Comparison of ENCODE assay signal across 15 cellular contexts in the genomic region with DNA sequence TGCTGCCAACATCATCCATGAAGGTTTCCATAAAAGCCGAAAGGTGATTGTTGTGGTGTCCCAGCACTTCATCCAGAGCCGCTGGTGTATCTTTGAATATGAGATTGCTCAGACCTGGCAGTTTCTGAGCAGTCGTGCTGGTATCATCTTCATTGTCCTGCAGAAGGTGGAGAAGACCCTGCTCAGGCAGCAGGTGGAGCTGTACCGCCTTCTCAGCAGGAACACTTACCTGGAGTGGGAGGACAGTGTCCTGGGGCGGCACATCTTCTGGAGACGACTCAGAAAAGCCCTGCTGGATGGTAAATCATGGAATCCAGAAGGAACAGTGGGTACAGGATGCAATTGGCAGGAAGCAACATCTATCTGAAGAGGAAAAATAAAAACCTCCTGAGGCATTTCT. TPM values are rescaled to one million over a fixed set of nuclear protein-coding genes. Genes with fewer than 3 reads are reported as not detected.
DNase-seq lines count a peak whose midpoint lies in the region; ATAC-seq and TF ChIP-seq lines count a peak whose summit lies in the region.
"Had no signal": no experiment of that assay in that cellular context is flagged by ENCODE, and none has a peak within 500 bp of the region (broad histone marks: within the 10 kb centered on the region; RNA-seq: fewer than 3 reads in every experiment).

No MANE protein-coding gene starts in this region.

- no peak for ATAC-seq in HG03432 (IDR thresholded peaks at IDR 0.05; ENCODE audit: unreplicated experiment)
- ATAC-seq in HG02938 (IDR thresholded peaks at IDR 0.05; ENCODE audit: unreplicated experiment): no peak

- peak; percentile 45 to 63 for TF ChIP-seq RAD21 in liver (IDR thresholded peaks at IDR 0.05)

- DNase-seq in activated CD4-positive, alpha-beta T cell treated with anti-CD3 and anti-CD28 coated beads, Interleukin-2, amount 50 U/mL, for 48 hours: peak; percentile 5 to 7
- no peak for DNase-seq in activated CD4-positive, alpha-beta T cell treated with anti-CD3 and anti-CD28 coated beads, Interleukin-2, amount 50 U/mL, for 1 hour
- DNase-seq in WERI-Rb-1 (peak; percentile 80), GDM1 (lab: John Stamatoyannopoulos, UW) (no peak)
- DNase-seq: cerebellar nuclear complex, DMS79, erythroblast, glutamatergic neuron, kidney glomerular epithelial cell, NCI-H2081 had no signal

- no peaks in the 10 kb centered on the region for H3K4me1 ChIP-seq in liver (ENCODE audit: control insufficient read depth in 4 of 4, insufficient read depth in 4 of 4, low read length in 3 of 4)

- H3K4me3 ChIP-seq in WERI-Rb-1 (ENCODE audit: low read depth, low read length): no peak overlapping the region
- H3K4me3 ChIP-seq in liver (ENCODE audit: low read depth in 1 of 3, low read length in 3 of 3): no peak overlapping the region
- H3K4me3 ChIP-seq: SK-N-MC had no signal

- H3K9me3 ChIP-seq in WERI-Rb-1 (ENCODE audit: severe bottlenecking) (no peaks in the 10 kb centered on the region), liver (ENCODE audit: control insufficient read depth in 4 of 4, low read length in 3 of 4) (no peaks in the 10 kb centered on the region)

- H3K27me3 ChIP-seq in WERI-Rb-1 (ENCODE audit: insufficient read depth, low read depth, severe bottlenecking) (no peaks in the 10 kb centered on the region), liver (ENCODE audit: control insufficient read depth in 4 of 4, insufficient read depth in 4 of 4, low read length in 3 of 4) (no peaks in the 10 kb centered on the region)

- H3K27ac ChIP-seq in WERI-Rb-1 (no peak overlapping the region), liver (ENCODE audit: low read depth in 1 of 2, low read length in 2 of 2) (no peak overlapping the region)
- H3K27ac ChIP-seq: SK-N-MC had no signal

- no peak overlapping the region for H3K9ac ChIP-seq in liver (ENCODE audit: low read depth in 1 of 2, low read length in 2 of 2)

- peak; percentile 37 for TF ChIP-seq CTCF in GM12874 (IDR thresholded peaks at IDR 0.05; ENCODE audit: insufficient read depth, low read depth, low read length)
- peak; percentile 75 for TF ChIP-seq CTCF in WERI-Rb-1 (IDR thresholded peaks at IDR 0.05; ENCODE audit: low read depth, low read length)
- peak; percentile 7 for TF ChIP-seq CTCF in liver (IDR thresholded peaks at IDR 0.05; ENCODE audit: low read depth, low read length, missing input control)

- no peaks in the 10 kb centered on the region for H3K36me3 ChIP-seq in WERI-Rb-1
- H3K36me3 ChIP-seq in liver (ENCODE audit: control insufficient read depth in 4 of 4, insufficient read depth in 3 of 4, low read depth in 1 of 4, low read length in 3 of 4): peaks cover 0 to 6% (median 1%) of the 10 kb centered on the region in 4 donors

- WGBS in liver: 76% methylated on average over 6 of the region's 6 CpGs

TF ChIP-seq in liver, 16 proteins besides CTCF, POLR2A, EP300 and RAD21:
- TF ChIP-seq HNF4A (conservative IDR thresholded peaks at IDR 0.05) (no peak), GABPA (IDR thresholded peaks at IDR 0.05 in 1 of 2, conservative IDR thresholded peaks at IDR 0.05 in 1 of 2) (no peak), EGR1 (IDR thresholded peaks at IDR 0.05; ENCODE audit: low read depth in 2 of 2) (no peak), RXRA (IDR thresholded peaks at IDR 0.05) (no peak), JUND (IDR thresholded peaks at IDR 0.05) (no peak), FOXA1 (IDR thresholded peaks at IDR 0.05) (no peak), TAF1 (conservative IDR thresholded peaks at IDR 0.05) (no peak), FOXA2 (IDR thresholded peaks at IDR 0.05) (no peak), HNF4G (IDR thresholded peaks at IDR 0.05) (no peak), YY1 (IDR thresholded peaks at IDR 0.05) (no peak), NR2F2 (IDR thresholded peaks at IDR 0.05) (no peak), SP1 (IDR thresholded peaks at IDR 0.05) (no peak)
- TF ChIP-seq, protein P1, sequence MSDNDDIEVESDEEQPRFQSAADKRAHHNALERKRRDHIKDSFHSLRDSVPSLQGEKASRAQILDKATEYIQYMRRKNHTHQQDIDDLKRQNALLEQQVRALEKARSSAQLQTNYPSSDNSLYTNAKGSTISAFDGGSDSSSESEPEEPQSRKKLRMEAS (IDR thresholded peaks at IDR 0.05): no peak
- TF ChIP-seq, protein P2, sequence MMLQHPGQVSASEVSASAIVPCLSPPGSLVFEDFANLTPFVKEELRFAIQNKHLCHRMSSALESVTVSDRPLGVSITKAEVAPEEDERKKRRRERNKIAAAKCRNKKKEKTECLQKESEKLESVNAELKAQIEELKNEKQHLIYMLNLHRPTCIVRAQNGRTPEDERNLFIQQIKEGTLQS (IDR thresholded peaks at IDR 0.05): no peak
- TF ChIP-seq, protein P3, sequence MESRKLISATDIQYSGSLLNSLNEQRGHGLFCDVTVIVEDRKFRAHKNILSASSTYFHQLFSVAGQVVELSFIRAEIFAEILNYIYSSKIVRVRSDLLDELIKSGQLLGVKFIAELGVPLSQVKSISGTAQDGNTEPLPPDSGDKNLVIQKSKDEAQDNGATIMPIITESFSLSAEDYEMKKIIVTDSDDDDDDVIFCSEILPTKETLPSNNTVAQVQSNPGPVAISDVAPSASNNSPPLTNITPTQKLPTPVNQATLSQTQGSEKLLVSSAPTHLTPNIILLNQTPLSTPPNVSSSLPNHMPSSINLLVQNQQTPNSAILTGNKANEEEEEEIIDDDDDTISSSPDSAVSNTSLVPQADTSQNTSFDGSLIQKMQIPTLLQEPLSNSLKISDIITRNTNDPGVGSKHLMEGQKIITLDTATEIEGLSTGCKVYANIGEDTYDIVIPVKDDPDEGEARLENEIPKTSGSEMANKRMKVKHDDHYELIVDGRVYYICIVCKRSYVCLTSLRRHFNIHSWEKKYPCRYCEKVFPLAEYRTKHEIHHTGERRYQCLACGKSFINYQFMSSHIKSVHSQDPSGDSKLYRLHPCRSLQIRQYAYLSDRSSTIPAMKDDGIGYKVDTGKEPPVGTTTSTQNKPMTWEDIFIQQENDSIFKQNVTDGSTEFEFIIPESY (IDR thresholded peaks at IDR 0.05): no peak
- TF ChIP-seq, protein P4, sequence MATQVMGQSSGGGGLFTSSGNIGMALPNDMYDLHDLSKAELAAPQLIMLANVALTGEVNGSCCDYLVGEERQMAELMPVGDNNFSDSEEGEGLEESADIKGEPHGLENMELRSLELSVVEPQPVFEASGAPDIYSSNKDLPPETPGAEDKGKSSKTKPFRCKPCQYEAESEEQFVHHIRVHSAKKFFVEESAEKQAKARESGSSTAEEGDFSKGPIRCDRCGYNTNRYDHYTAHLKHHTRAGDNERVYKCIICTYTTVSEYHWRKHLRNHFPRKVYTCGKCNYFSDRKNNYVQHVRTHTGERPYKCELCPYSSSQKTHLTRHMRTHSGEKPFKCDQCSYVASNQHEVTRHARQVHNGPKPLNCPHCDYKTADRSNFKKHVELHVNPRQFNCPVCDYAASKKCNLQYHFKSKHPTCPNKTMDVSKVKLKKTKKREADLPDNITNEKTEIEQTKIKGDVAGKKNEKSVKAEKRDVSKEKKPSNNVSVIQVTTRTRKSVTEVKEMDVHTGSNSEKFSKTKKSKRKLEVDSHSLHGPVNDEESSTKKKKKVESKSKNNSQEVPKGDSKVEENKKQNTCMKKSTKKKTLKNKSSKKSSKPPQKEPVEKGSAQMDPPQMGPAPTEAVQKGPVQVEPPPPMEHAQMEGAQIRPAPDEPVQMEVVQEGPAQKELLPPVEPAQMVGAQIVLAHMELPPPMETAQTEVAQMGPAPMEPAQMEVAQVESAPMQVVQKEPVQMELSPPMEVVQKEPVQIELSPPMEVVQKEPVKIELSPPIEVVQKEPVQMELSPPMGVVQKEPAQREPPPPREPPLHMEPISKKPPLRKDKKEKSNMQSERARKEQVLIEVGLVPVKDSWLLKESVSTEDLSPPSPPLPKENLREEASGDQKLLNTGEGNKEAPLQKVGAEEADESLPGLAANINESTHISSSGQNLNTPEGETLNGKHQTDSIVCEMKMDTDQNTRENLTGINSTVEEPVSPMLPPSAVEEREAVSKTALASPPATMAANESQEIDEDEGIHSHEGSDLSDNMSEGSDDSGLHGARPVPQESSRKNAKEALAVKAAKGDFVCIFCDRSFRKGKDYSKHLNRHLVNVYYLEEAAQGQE (IDR thresholded peaks at IDR 0.05): no peak

RNA-seq across cellular contexts. Expression of a gene that starts 10.1 kb away (rescaled TPM):
- 10 to 100 TPM; 14.5 to 23.3 TPM for total RNA-seq in liver
- 1 to 10 TPM; 5.4 to 5.6 TPM for polyA plus RNA-seq in liver

Comparison
In these comparisons a context has a peak if more than half of its experiments do, and no peak if none do; other contexts are left out.
1. DNase-seq: peak in activated CD4-positive, alpha-beta T cell treated with anti-CD3 and anti-CD28 coated beads, Interleukin-2, amount 50 U/mL, for 48 hours (2 of 2) and WERI-Rb-1 (single experiment); none in activated CD4-positive, alpha-beta T cell treated with anti-CD3 and anti-CD28 coated beads, Interleukin-2, amount 50 U/mL, for 1 hour (single experiment) and GDM1 (single experiment).
2. CTCF ChIP-seq: peak in every context shown above with its lines; median percentile 75 in WERI-Rb-1; 37 in GM12874; 7 in liver.